8 cellular contexts compared by ENCODE assay signal in genomic region chr11:94897330-94897768, GRCh38.
DNase-seq lines count a peak whose midpoint lies in the region; ATAC-seq, FAIRE-seq and TF ChIP-seq lines count a peak whose summit lies in the region.

No MANE protein-coding gene starts in this region.

- H3K4me3 ChIP-seq in BJ (ENCODE audit: low read depth, low read length) (no peak overlapping the region), Peyer's patch (no peak overlapping the region), K562 (no peak overlapping the region), keratinocyte (ENCODE audit: control insufficient read depth in 2 of 3, extremely low read depth in 1 of 3, insufficient read depth in 2 of 3, low read depth in 1 of 3, low read length in 3 of 3) (no peak overlapping the region)

- peak; percentile 87 for TF ChIP-seq CTCF in BJ (IDR thresholded peaks at IDR 0.05; ENCODE audit: insufficient read depth, low read depth, low read length)
- peak; percentile 62 to 78 (median 70) for TF ChIP-seq CTCF in Peyer's patch (IDR thresholded peaks at IDR 0.05)
- peak; percentile 71 to 86 (median 84) for TF ChIP-seq CTCF in K562 (IDR thresholded peaks at IDR 0.05 in 2 of 3, conservative IDR thresholded peaks at IDR 0.05 in 1 of 3; ENCODE audit: insufficient read depth in 2 of 3, low read depth in 1 of 3, low read length in 3 of 3)
- TF ChIP-seq CTCF in keratinocyte (optimal IDR thresholded peaks at IDR 0.05 in 1 of 3, IDR thresholded peaks at IDR 0.05 in 1 of 3, conservative IDR thresholded peaks at IDR 0.05 in 1 of 3; ENCODE audit: extremely low read depth in 1 of 3, insufficient read depth in 2 of 3, low read length in 3 of 3), result peak; percentile 69 to 85 (median 75)

- dilution Hi-C loops in keratinocyte (cut with MboI; ENCODE audit: extremely low pct_ligation_motif_present, low sequenced_read_pairs), result no loop called here

- ATAC-seq in K562, result peak; percentile 84

- peak; percentile 62 to 80 for TF ChIP-seq RAD21 in K562 (CRISPR knock-in tag; conservative IDR thresholded peaks at IDR 0.05 in 1 of 2, IDR thresholded peaks at IDR 0.05 in 1 of 2)

- no peak for DNase-seq in BJ (ENCODE audit: low read depth)
- DNase-seq in GM18507 (ENCODE audit: extremely low spot score, insufficient read length, low read depth), result no peak
- DNase-seq in HTR-8/SVneo (ENCODE audit: insufficient read length, low spot score), result peak; percentile 25
- peak in 1 of 3 donors; percentile 70 for DNase-seq in Peyer's patch
- DNase-seq in K562 (ENCODE audit: extremely low read depth in 1 of 4, low spot score in 3 of 4), result peak; percentile 46 to 64 (median 58)
- no peak for DNase-seq in keratinocyte (ENCODE audit: low read depth, low spot score)
- peak; percentile 28 for DNase-seq in stimulated activated CD4-positive, alpha-beta T cell treated with anti-CD3 and anti-CD28 coated beads, Interleukin-4, amount 100 ng/mL, for 1 hour
- DNase-seq in mesenteric fat pad (ENCODE audit: low spot score), result no peak

- POLR2A ChIA-PET in BJ (lab: Charles Lee), result no interaction called here
- POLR2A ChIA-PET in K562 (lab: Yijun Ruan, JAX), result no interaction called here

- TF ChIP-seq POLR2A in Peyer's patch (IDR thresholded peaks at IDR 0.05), result no peak
- TF ChIP-seq POLR2A in K562 (conservative IDR thresholded peaks at IDR 0.05), result no peak

- no peaks in the 10 kb centered on the region for H3K27me3 ChIP-seq in BJ (ENCODE audit: control insufficient read depth, insufficient read depth, low read length)
- no peaks in the 10 kb centered on the region for H3K27me3 ChIP-seq in Peyer's patch
- no peaks in the 10 kb centered on the region for H3K27me3 ChIP-seq in K562 (ENCODE audit: control insufficient read depth in 2 of 2, insufficient read depth in 2 of 2, low read length in 2 of 2)
- H3K27me3 ChIP-seq in keratinocyte (ENCODE audit: control insufficient read depth, extremely low read depth, insufficient read depth, low read length), result no peaks in the 10 kb centered on the region

- CTCF ChIA-PET in BJ (lab: Yijun Ruan, JAX) (interaction anchor here (0.6 to 5.4 kb wide), 30 partner anchors 11 to 299 kb away, joined by 3 to 76 read pairs (median 4); partner anchors contain the start of genes CWC15 and KDM4D), K562 (lab: Yijun Ruan, JAX; ENCODE audit: low intra/inter-chr PET ratio) (interaction anchor here (0.6 to 2.1 kb wide), 3 partner anchors 11 to 1529 kb away, joined by 3 to 18 read pairs (median 3); no protein-coding TSS in a partner anchor)

- no peak for TF ChIP-seq EP300 in K562 (IDR thresholded peaks at IDR 0.05; ENCODE audit: low read length)

- peaks cover 5% of the 10 kb centered on the region for H3K36me3 ChIP-seq in BJ (ENCODE audit: control insufficient read depth, insufficient read depth, low read length)
- no peaks in the 10 kb centered on the region for H3K36me3 ChIP-seq in Peyer's patch
- H3K36me3 ChIP-seq in K562 (ENCODE audit: control insufficient read depth, insufficient read depth, low read length), result no peaks in the 10 kb centered on the region
- H3K36me3 ChIP-seq in keratinocyte (ENCODE audit: control insufficient read depth in 2 of 2, extremely low read depth in 1 of 2, insufficient read depth in 2 of 2, low read length in 2 of 2), result peaks cover 12 to 16% of the 10 kb centered on the region in 2 experiments

- no TSS peak for BruUV-seq in K562 (replicated peaks; lab: Mats Ljungman, UMichigan)

- in situ Hi-C loops in K562 (cut with MboI), result loop anchor here (10.0 kb wide), 1 partner anchor 273 kb away; no protein-coding TSS in a partner anchor

- 0% methylated on average over 1 of the region's 1 CpG for WGBS in K562 (ENCODE audit: insufficient coverage, low coverage, missing lambda C conversion rate)

- H2AFZ ChIP-seq in K562 (ENCODE audit: low read depth, low read length), result no peak overlapping the region
- no peak overlapping the region for H2AFZ ChIP-seq in keratinocyte (ENCODE audit: control insufficient read depth, low read length)

- H3K9me3 ChIP-seq in Peyer's patch, result no peaks in the 10 kb centered on the region
- H3K9me3 ChIP-seq in K562 (replicated peaks; ENCODE audit: control insufficient read depth, insufficient read depth, low read depth, low read length), result no peaks in the 10 kb centered on the region; the same call in 1 of the 2 replicates
- H3K9me3 ChIP-seq in keratinocyte (ENCODE audit: control insufficient read depth, low read depth, low read length), result no peaks in the 10 kb centered on the region

- no peak overlapping the region for H3K4me2 ChIP-seq in K562 (ENCODE audit: insufficient read depth, low read length)
- no peak overlapping the region for H3K4me2 ChIP-seq in keratinocyte (ENCODE audit: control insufficient read depth, extremely low read depth, insufficient read depth, low read depth, low read length)

- H3K4me1 ChIP-seq in Peyer's patch, result no peaks in the 10 kb centered on the region
- no peaks in the 10 kb centered on the region for H3K4me1 ChIP-seq in K562 (replicated peaks in 1 of 2; ENCODE audit: control insufficient read depth in 2 of 2, insufficient read depth in 2 of 2, low read length in 2 of 2)
- no peaks in the 10 kb centered on the region for H3K4me1 ChIP-seq in keratinocyte (ENCODE audit: control insufficient read depth, extremely low read depth, insufficient read depth, low read length)

- FAIRE-seq in GM18507 (lab: Jason Lieb, UNC) (peak; percentile 70), HTR-8/SVneo (lab: Jason Lieb, UNC) (peak; percentile 48), K562 (lab: Jason Lieb, UNC) (peak; percentile 87), keratinocyte (lab: Jason Lieb, UNC) (peak; percentile 51)

- H3K27ac ChIP-seq in Peyer's patch (no peak overlapping the region), K562 (ENCODE audit: extremely low read depth, low read depth, low read length) (no peak overlapping the region), keratinocyte (ENCODE audit: control insufficient read depth, insufficient read depth, low read length) (no peak overlapping the region)

- H4K20me1 ChIP-seq in K562 (replicated peaks; ENCODE audit: control insufficient read depth, insufficient read depth, low read length), result no peaks in the 10 kb centered on the region
- no peaks in the 10 kb centered on the region for H4K20me1 ChIP-seq in keratinocyte (ENCODE audit: control insufficient read depth, extremely low read depth, insufficient read depth, low read length)

- H3K9ac ChIP-seq in K562 (ENCODE audit: insufficient read depth in 1 of 2, low read depth in 2 of 2, low read length in 2 of 2) (no peak overlapping the region), keratinocyte (ENCODE audit: control insufficient read depth, extremely low read depth, insufficient read depth, low read length) (no peak overlapping the region)

- intact Hi-C loops in K562 (cut with micrococcal nuclease), result loop anchor here (1.0 to 10.0 kb wide), 4 partner anchors 110 to 1003 kb away; no protein-coding TSS in a partner anchor

- H3K79me2 ChIP-seq in K562 (ENCODE audit: control insufficient read depth, insufficient read depth, low read length), result no peaks in the 10 kb centered on the region
- H3K79me2 ChIP-seq in keratinocyte (ENCODE audit: control insufficient read depth, insufficient read depth, low read length), result peaks cover 3% of the 10 kb centered on the region

- no peaks in the 10 kb centered on the region for H3K9me1 ChIP-seq in K562 (ENCODE audit: control insufficient read depth, insufficient read depth, low read length)
- no peaks in the 10 kb centered on the region for H3K9me1 ChIP-seq in keratinocyte (ENCODE audit: control insufficient read depth, extremely low read depth, insufficient read depth, low read length)

Comparison
In these comparisons a context has a peak if more than half of its experiments do, and no peak if none do; other contexts are left out.
1. DNase-seq: peak in HTR-8/SVneo (single experiment), K562 (4 of 4) and stimulated activated CD4-positive, alpha-beta T cell treated with anti-CD3 and anti-CD28 coated beads, Interleukin-4, amount 100 ng/mL, for 1 hour (single experiment); none in BJ (single experiment), GM18507 (single experiment), keratinocyte (single experiment) and mesenteric fat pad (single experiment).
2. Peak in every context shown above with its lines, with median percentiles within 50 percentile points of each other: CTCF ChIP-seq.